ENCODE assay signal across 8 cellular contexts in the genomic region with DNA sequence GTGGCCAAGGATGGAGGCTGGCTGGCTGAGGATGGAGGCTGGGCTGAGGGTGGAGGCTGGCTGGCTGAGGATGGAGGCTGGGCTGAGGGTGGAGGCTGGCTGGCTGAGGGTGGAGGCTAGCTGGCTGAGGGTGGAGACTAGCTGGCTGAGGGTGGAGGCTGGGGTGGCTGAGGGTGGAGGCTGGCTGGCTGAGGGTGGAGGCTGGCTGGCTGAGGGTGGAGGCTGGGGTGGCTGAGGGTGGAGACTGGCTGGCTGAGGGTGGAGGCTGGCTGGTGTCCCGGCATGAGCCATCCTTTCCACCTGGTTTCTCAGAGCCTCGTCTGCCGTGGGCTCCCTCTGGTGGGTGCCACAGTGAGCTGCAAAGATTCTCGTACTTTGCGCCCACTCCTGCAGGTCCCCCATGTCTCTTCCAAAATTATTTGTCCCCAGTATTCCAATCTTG.
DNase-seq lines count a peak whose midpoint lies in the region; ATAC-seq, FAIRE-seq and TF ChIP-seq lines count a peak whose summit lies in the region.

No MANE protein-coding gene starts in this region.

- H4K20me1 ChIP-seq in H1 (replicated peaks in 1 of 2; ENCODE audit: control insufficient read depth in 1 of 2, insufficient read depth in 2 of 2, low read length in 2 of 2) (peaks cover 0 to 3% of the 10 kb centered on the region in 2 experiments), neural progenitor cell (ENCODE audit: low read depth) (no peaks in the 10 kb centered on the region)

- POLR2A ChIA-PET in H1 (lab: Charles Lee; ENCODE audit: partially characterized antibody) = interaction anchor here (0.8 kb wide), 1 partner anchor 95 kb away, joined by 3 read pairs; no protein-coding TSS in a partner anchor

- no peak overlapping the region for H3K9ac ChIP-seq in H1 (replicated peaks in 1 of 4; ENCODE audit: extremely low read depth in 1 of 4, low read depth in 3 of 4, low read length in 3 of 4)
- H3K9ac ChIP-seq in neural progenitor cell = no peak overlapping the region

- H2AK5ac ChIP-seq in H1 (ENCODE audit: low read depth, low read length) = no peak overlapping the region

- peaks cover 8 to 13% of the 10 kb centered on the region in 2 donors for H3K36me3 Mint-ChIP-seq in activated naive CD4-positive, alpha-beta T cell treated with anti-CD3 and anti-CD28 coated beads, Interleukin-2, amount 50 U/mL, for 72 hours
- no peaks in the 10 kb centered on the region for H3K36me3 Mint-ChIP-seq in activated naive CD4-positive, alpha-beta T cell treated with anti-CD3 and anti-CD28 coated beads, Interleukin-2, amount 10 ng/mL, durations not matched to agents 7 days and 5 days
- no peaks in the 10 kb centered on the region for H3K36me3 Mint-ChIP-seq in neural progenitor cell

- no peak overlapping the region for H3K27ac Mint-ChIP-seq in activated naive CD4-positive, alpha-beta T cell treated with anti-CD3 and anti-CD28 coated beads, Interleukin-2, amount 50 U/mL, for 72 hours
- H3K27ac Mint-ChIP-seq in activated naive CD4-positive, alpha-beta T cell treated with anti-CD3 and anti-CD28 coated beads, Interleukin-2, amount 10 ng/mL, durations not matched to agents 7 days and 5 days = no peak overlapping the region
- no peak overlapping the region for H3K27ac Mint-ChIP-seq in neural progenitor cell

- H3K4me1 ChIP-seq in H1 (replicated peaks in 1 of 4; ENCODE audit: control insufficient read depth in 3 of 4, insufficient read depth in 4 of 4, low read length in 3 of 4) = peaks cover 6 to 16% (median 8%) of the 10 kb centered on the region in 4 experiments; a peak in 6 of 7 replicates
- no peaks in the 10 kb centered on the region for H3K4me1 ChIP-seq in neural progenitor cell
- no peaks in the 10 kb centered on the region for H3K4me1 ChIP-seq in Peyer's patch

- H3K9me3 Mint-ChIP-seq in activated naive CD4-positive, alpha-beta T cell treated with anti-CD3 and anti-CD28 coated beads, Interleukin-2, amount 50 U/mL, for 72 hours = peaks cover 5 to 8% of the 10 kb centered on the region in 2 donors
- peaks cover 19% of the 10 kb centered on the region for H3K9me3 Mint-ChIP-seq in activated naive CD4-positive, alpha-beta T cell treated with anti-CD3 and anti-CD28 coated beads, Interleukin-2, amount 10 ng/mL, durations not matched to agents 7 days and 5 days
- H3K9me3 Mint-ChIP-seq in neural progenitor cell = peaks cover 12% of the 10 kb centered on the region

- H3K27me3 ChIP-seq in H1 (replicated peaks in 1 of 4; ENCODE audit: control insufficient read depth in 3 of 4, extremely low read depth in 1 of 4, insufficient read depth in 3 of 4, low read length in 3 of 4) (peaks cover 0 to 10% (median 5%) of the 10 kb centered on the region in 4 experiments; a peak in 4 of 7 replicates), neural progenitor cell (peaks cover 42% of the 10 kb centered on the region), Peyer's patch (no peaks in the 10 kb centered on the region)

- H3K27me3 Mint-ChIP-seq in activated naive CD4-positive, alpha-beta T cell treated with anti-CD3 and anti-CD28 coated beads, Interleukin-2, amount 10 ng/mL, durations not matched to agents 7 days and 5 days = peaks cover 13% of the 10 kb centered on the region
- H3K27me3 Mint-ChIP-seq in neural progenitor cell (ENCODE audit: insufficient read depth, low read depth) = peaks cover 32% of the 10 kb centered on the region

- no peak overlapping the region for H2BK120ac ChIP-seq in H1 (replicated peaks; ENCODE audit: low read depth, low read length)

- H3F3A ChIP-seq in neural progenitor cell (ENCODE audit: low read depth) = peaks cover 7% of the 10 kb centered on the region

- 73% methylated on average over 5 of the region's 5 CpGs; no CpG with 5 or more reads in 1 of the 2 experiments for WGBS in H1 (ENCODE audit: extremely low coverage in 1 of 2, insufficient coverage in 1 of 2, insufficient read length in 1 of 2, insufficient replicate concordance in 2 of 2, low coverage in 1 of 2, low lambda C conversion rate in 2 of 2, missing lambda C conversion rate in 1 of 2), 2 experiments

- no peak overlapping the region for H3K27ac ChIP-seq in H1 (ENCODE audit: low read depth, low read length)
- H3K27ac ChIP-seq in neural progenitor cell = no peak overlapping the region
- H3K27ac ChIP-seq in Peyer's patch = no peak overlapping the region

- no peak for TF ChIP-seq EP300 in H1 (IDR thresholded peaks at IDR 0.05; ENCODE audit: borderline replicate concordance in 1 of 2, low read depth in 2 of 2, low read length in 2 of 2)

- no peak overlapping the region for H3K56ac ChIP-seq in H1 (replicated peaks; ENCODE audit: insufficient read length, low read depth, low read length)

- no peaks in the 10 kb centered on the region for H3K79me1 ChIP-seq in H1 (ENCODE audit: low read depth, low read length)

- no peak overlapping the region for H2BK5ac ChIP-seq in H1 (ENCODE audit: low read depth, low read length)

- no peak overlapping the region for H3K23ac ChIP-seq in H1 (ENCODE audit: insufficient read length)

- H3K79me2 ChIP-seq in H1 (ENCODE audit: control insufficient read depth in 1 of 2, insufficient read depth in 2 of 2, low read length in 2 of 2) (no peaks in the 10 kb centered on the region), neural progenitor cell (ENCODE audit: low read depth) (no peaks in the 10 kb centered on the region)

- TF ChIP-seq RAD21 in H1 (IDR thresholded peaks at IDR 0.05 in 1 of 2, conservative IDR thresholded peaks at IDR 0.05 in 1 of 2; ENCODE audit: low read depth in 2 of 2, low read length in 2 of 2) = peak; percentile 62 to 67

- H3K36me3 ChIP-seq in H1 (ENCODE audit: control insufficient read depth in 2 of 4, insufficient read depth in 4 of 4, low read length in 3 of 4) = no peaks in the 10 kb centered on the region
- no peaks in the 10 kb centered on the region for H3K36me3 ChIP-seq in neural progenitor cell
- H3K36me3 ChIP-seq in Peyer's patch = no peaks in the 10 kb centered on the region

- H4K91ac ChIP-seq in H1 (replicated peaks; ENCODE audit: insufficient read length, low read length) = no peak overlapping the region

- H3K4me2 ChIP-seq in H1 (ENCODE audit: insufficient read depth in 1 of 2, low read depth in 2 of 2, low read length in 2 of 2) (no peak overlapping the region), neural progenitor cell (no peak overlapping the region)

- H2BK15ac ChIP-seq in H1 (ENCODE audit: low read length) = no peak overlapping the region

- H3K4me3 ChIP-seq in H1 (ENCODE audit: extremely low read depth in 1 of 4, insufficient read depth in 2 of 4, low read depth in 3 of 4, low read length in 4 of 4) (no peak overlapping the region), neural progenitor cell (no peak overlapping the region), Peyer's patch (no peak overlapping the region)

- peak; percentile 51 to 54 for ATAC-seq in activated naive CD4-positive, alpha-beta T cell treated with anti-CD3 and anti-CD28 coated beads, Interleukin-2, amount 50 U/mL, for 72 hours
- no peak for ATAC-seq in GM21529 (IDR thresholded peaks at IDR 0.05; ENCODE audit: unreplicated experiment)

- H3K9me3 ChIP-seq in H1 (ENCODE audit: insufficient read depth in 2 of 2, low read depth in 1 of 2, low read length in 1 of 2) (peaks cover 3 to 9% of the 10 kb centered on the region in 2 experiments; a peak in 3 of 4 replicates), neural progenitor cell (ENCODE audit: low read depth) (no peaks in the 10 kb centered on the region), Peyer's patch (peaks cover 0 to 7% (median 1%) of the 10 kb centered on the region in 4 donors)

- no peak overlapping the region for H3K18ac ChIP-seq in H1 (ENCODE audit: extremely low read depth, low read length)

- TF ChIP-seq CTCF in H1 (IDR thresholded peaks at IDR 0.05; ENCODE audit: control extremely low read depth in 1 of 3, insufficient read depth in 1 of 3, low read depth in 1 of 3, low read length in 3 of 3) = peak; percentile 63 to 81 (median 70)
- peak; percentile 53 for TF ChIP-seq CTCF in neural progenitor cell (IDR thresholded peaks at IDR 0.05)
- peak in 3 of 6 experiments; percentile 8 to 30 (median 16) for TF ChIP-seq CTCF in Peyer's patch (IDR thresholded peaks at IDR 0.05)

- 0 out of 2 replicates have a peak overlapping the region, but pooled peaks have one; percentile 27 for H2BK12ac ChIP-seq in H1 (ENCODE audit: low read depth, low read length)

- no peak overlapping the region for H2BK20ac ChIP-seq in H1 (ENCODE audit: low read length)

- DNase-seq in activated naive CD4-positive, alpha-beta T cell treated with anti-CD3 and anti-CD28 coated beads, Interleukin-2, amount 50 U/mL, for 72 hours (ENCODE audit: low spot score in 2 of 2) = no peak
- DNase-seq in activated naive CD4-positive, alpha-beta T cell treated with anti-CD3 and anti-CD28 coated beads, Interleukin-2, amount 10 ng/mL, durations not matched to agents 7 days and 5 days = no peak
- DNase-seq in NCI-H460 (ENCODE audit: extremely low read depth, low read depth) (peak; percentile 40), H1 (ENCODE audit: low read depth in 1 of 2, low spot score in 2 of 2) (no peak), neural progenitor cell (ENCODE audit: low spot score) (peak; percentile 64), Peyer's patch (no peak), NCI-H2081 treated with DMSO at 0.1 percent for 48 hours (lab: John Stamatoyannopoulos, UW) (no peak)

- H3K14ac ChIP-seq in H1 (ENCODE audit: insufficient read length) = no peak overlapping the region

- no peak overlapping the region for H2AFZ ChIP-seq in H1 (ENCODE audit: low read length)
- H2AFZ ChIP-seq in neural progenitor cell (replicated peaks) = no peak overlapping the region

- no peaks in the 10 kb centered on the region for H3K4me1 Mint-ChIP-seq in activated naive CD4-positive, alpha-beta T cell treated with anti-CD3 and anti-CD28 coated beads, Interleukin-2, amount 10 ng/mL, durations not matched to agents 7 days and 5 days
- H3K4me1 Mint-ChIP-seq in neural progenitor cell = peaks cover 13% of the 10 kb centered on the region

- FAIRE-seq in H1 (lab: Jason Lieb, UNC) = no peak

- H3K4me3 Mint-ChIP-seq in activated naive CD4-positive, alpha-beta T cell treated with anti-CD3 and anti-CD28 coated beads, Interleukin-2, amount 10 ng/mL, durations not matched to agents 7 days and 5 days = no peak overlapping the region
- no peak overlapping the region for H3K4me3 Mint-ChIP-seq in neural progenitor cell

- no peak overlapping the region for H3K4ac ChIP-seq in H1 (replicated peaks; ENCODE audit: insufficient read length, low read depth, low read length)

- H4K8ac ChIP-seq in H1 (ENCODE audit: extremely low read depth, insufficient read depth, low read length) = no peak overlapping the region

- no peak overlapping the region for H4K5ac ChIP-seq in H1 (ENCODE audit: insufficient read length, low read depth, low read length)

- H3K23me2 ChIP-seq in H1 (ENCODE audit: low read depth, low read length) = peaks cover 5% of the 10 kb centered on the region; the same call in 1 of the 2 replicates

- CTCF ChIA-PET in activated naive CD4-positive, alpha-beta T cell treated with anti-CD3 and anti-CD28 coated beads, Interleukin-2, amount 10 ng/mL, durations not matched to agents 7 days and 5 days (lab: Charles Lee) = no interaction called here
- CTCF ChIA-PET in H1 (lab: Charles Lee; ENCODE audit: partially characterized antibody) = interaction anchor here (0.8 to 7.3 kb wide), 26 partner anchors 11 to 451 kb away, joined by 3 to 65 read pairs (median 4); no protein-coding TSS in a partner anchor

- TF ChIP-seq POLR2A in H1 (IDR thresholded peaks at IDR 0.05; ENCODE audit: control extremely low read depth in 1 of 2, low read depth in 2 of 2, low read length in 2 of 2) = no peak
- no peak for TF ChIP-seq POLR2A in Peyer's patch (IDR thresholded peaks at IDR 0.05)

Comparison
In these comparisons a context has a peak if more than half of its experiments do, and no peak if none do; other contexts are left out.
1. DNase-seq: peak in NCI-H460 (single experiment) and neural progenitor cell (single experiment); none in activated naive CD4-positive, alpha-beta T cell treated with anti-CD3 and anti-CD28 coated beads, Interleukin-2, amount 50 U/mL, for 72 hours (0 of 2), activated naive CD4-positive, alpha-beta T cell treated with anti-CD3 and anti-CD28 coated beads, Interleukin-2, amount 10 ng/mL, durations not matched to agents 7 days and 5 days (single experiment), H1 (0 of 2), Peyer's patch (0 of 3) and NCI-H2081 treated with DMSO at 0.1 percent for 48 hours (single experiment).